15 cellular contexts compared by ENCODE assay signal in genomic region chr13:30738946-30739528, GRCh38. TPM values are rescaled to one million over a fixed set of nuclear protein-coding genes. Genes with fewer than 3 reads are reported as not detected.
DNase-seq lines count a peak whose midpoint lies in the region; ATAC-seq, FAIRE-seq and TF ChIP-seq lines count a peak whose summit lies in the region.
"Had no signal": no experiment of that assay in that cellular context is flagged by ENCODE, and none has a peak within 500 bp of the region (broad histone marks: within the 10 kb centered on the region; RNA-seq: fewer than 3 reads in every experiment).

No MANE protein-coding gene starts in this region.

- H3K4me1 Mint-ChIP-seq in activated CD4-positive, alpha-beta memory T cell treated with anti-CD3 and anti-CD28 coated beads, Interleukin-2, amount 10 ng/mL, durations not matched to agents 7 days and 5 days = peaks cover 79% of the 10 kb centered on the region
- peaks cover 75% of the 10 kb centered on the region for H3K4me1 Mint-ChIP-seq in activated CD4-positive, alpha-beta memory T cell treated with anti-CD3 and anti-CD28 coated beads for 36 hours (ENCODE audit: low read depth)
- peaks cover 74 to 94% (median 88%) of the 10 kb centered on the region in 3 donors for H3K4me1 Mint-ChIP-seq in CD8-positive, alpha-beta memory T cell
- peaks cover 78% of the 10 kb centered on the region for H3K4me1 Mint-ChIP-seq in central memory CD8-positive, alpha-beta T cell

- H3F3A ChIP-seq in neural cell (ENCODE audit: insufficient read depth, low read length, poor library complexity, severe bottlenecking) = no peaks in the 10 kb centered on the region

- no peak overlapping the region for H3K27ac ChIP-seq in CD8-positive, alpha-beta memory T cell (ENCODE audit: low read depth, low read length)
- H3K27ac ChIP-seq in neural cell (ENCODE audit: low read length) (no peak overlapping the region), pancreas (no peak overlapping the region), thyroid gland (no peak overlapping the region)
- H3K27ac ChIP-seq: SJSA1, VCaP had no signal

- 86 to 92% methylated on average over 7 of the region's 7 CpGs for WGBS in pancreas, 2 donors
- WGBS in thyroid gland, 2 donors = 84 to 90% methylated on average over 7 of the region's 7 CpGs

- no peak overlapping the region for H2AFZ ChIP-seq in neural cell (ENCODE audit: low read depth, low read length)

- no peak for DNase-seq in activated CD4-positive, alpha-beta memory T cell treated with anti-CD3 and anti-CD28 coated beads, Interleukin-2, amount 10 ng/mL, durations not matched to agents 7 days and 5 days
- DNase-seq in activated CD4-positive, alpha-beta memory T cell treated with anti-CD3 and anti-CD28 coated beads for 36 hours = no peak
- no peak for DNase-seq in CD8-positive, alpha-beta memory T cell
- no peak for DNase-seq in central memory CD8-positive, alpha-beta T cell (ENCODE audit: low spot score in 2 of 2)
- no peak for DNase-seq in pancreas
- no peak for DNase-seq in thyroid gland
- DNase-seq: DMS153; nephron progenitor cell; stimulated activated naive B cell treated with anti-CD40 and anti-IgM and Interleukin-4, amounts not matched to agents 10 μg/mL and 1 μg/mL and 100 μg/mL, for 72 hours had no signal

- TF ChIP-seq CTCF in neural cell (IDR thresholded peaks at IDR 0.05; ENCODE audit: poor library complexity, severe bottlenecking) = no peak
- TF ChIP-seq CTCF in pancreas (IDR thresholded peaks at IDR 0.05) = no peak
- TF ChIP-seq CTCF in thyroid gland (IDR thresholded peaks at IDR 0.05) = no peak

- H3K4me3 Mint-ChIP-seq in activated CD4-positive, alpha-beta memory T cell treated with anti-CD3 and anti-CD28 coated beads, Interleukin-2, amount 10 ng/mL, durations not matched to agents 7 days and 5 days = peak overlapping the region; percentile 98
- no peak overlapping the region for H3K4me3 Mint-ChIP-seq in activated CD4-positive, alpha-beta memory T cell treated with anti-CD3 and anti-CD28 coated beads for 36 hours
- H3K4me3 Mint-ChIP-seq in CD8-positive, alpha-beta memory T cell = peak overlapping the region; percentile 80 to 100 (median 95)
- H3K4me3 Mint-ChIP-seq in central memory CD8-positive, alpha-beta T cell = peak overlapping the region; percentile 87
- H3K4me3 Mint-ChIP-seq: nephron progenitor cell had no signal

- no peaks in the 10 kb centered on the region for H3K27me3 Mint-ChIP-seq in activated CD4-positive, alpha-beta memory T cell treated with anti-CD3 and anti-CD28 coated beads, Interleukin-2, amount 10 ng/mL, durations not matched to agents 7 days and 5 days
- H3K27me3 Mint-ChIP-seq in activated CD4-positive, alpha-beta memory T cell treated with anti-CD3 and anti-CD28 coated beads for 36 hours = peaks cover 2% of the 10 kb centered on the region
- peaks cover 0 to 1% of the 10 kb centered on the region in 2 donors for H3K27me3 Mint-ChIP-seq in CD8-positive, alpha-beta memory T cell
- H3K27me3 Mint-ChIP-seq in central memory CD8-positive, alpha-beta T cell = no peaks in the 10 kb centered on the region
- H3K27me3 Mint-ChIP-seq: stimulated activated naive B cell treated with anti-CD40 and anti-IgM and Interleukin-4, amounts not matched to agents 10 μg/mL and 1 μg/mL and 100 μg/mL, for 72 hours had no signal

- intact Hi-C loops in activated CD4-positive, alpha-beta memory T cell treated with anti-CD3 and anti-CD28 coated beads for 36 hours (cut with micrococcal nuclease) = no loop called here
- intact Hi-C loops in pancreas (cut with DNase I) = no loop called here
- intact Hi-C loops in thyroid gland (cut with DNase I) = no loop called here

- H3K27me3 ChIP-seq in CD8-positive, alpha-beta memory T cell (ENCODE audit: insufficient read depth, low read length, poor library complexity, severe bottlenecking) = no peaks in the 10 kb centered on the region
- H3K27me3 ChIP-seq in neural cell (ENCODE audit: insufficient read depth, low read depth, low read length) (no peaks in the 10 kb centered on the region), pancreas (no peaks in the 10 kb centered on the region), thyroid gland (no peaks in the 10 kb centered on the region)
- H3K27me3 ChIP-seq: SJSA1 had no signal

- no peaks in the 10 kb centered on the region for H4K20me1 ChIP-seq in neural cell (ENCODE audit: insufficient read depth)

- H3K9ac ChIP-seq in neural cell (ENCODE audit: low read length) = no peak overlapping the region

- H3K27ac Mint-ChIP-seq in activated CD4-positive, alpha-beta memory T cell treated with anti-CD3 and anti-CD28 coated beads, Interleukin-2, amount 10 ng/mL, durations not matched to agents 7 days and 5 days = peak overlapping the region; percentile 97
- H3K27ac Mint-ChIP-seq in activated CD4-positive, alpha-beta memory T cell treated with anti-CD3 and anti-CD28 coated beads for 36 hours = no peak overlapping the region
- peak overlapping the region; percentile 57 to 99 (median 94) for H3K27ac Mint-ChIP-seq in CD8-positive, alpha-beta memory T cell
- peak overlapping the region; percentile 78 for H3K27ac Mint-ChIP-seq in central memory CD8-positive, alpha-beta T cell (ENCODE audit: low read depth)
- H3K27ac Mint-ChIP-seq: nephron progenitor cell had no signal

- no peaks in the 10 kb centered on the region for H3K9me3 ChIP-seq in CD8-positive, alpha-beta memory T cell (ENCODE audit: low read length)
- H3K9me3 ChIP-seq in neural cell (ENCODE audit: low read length) (no peaks in the 10 kb centered on the region), pancreas (no peaks in the 10 kb centered on the region), thyroid gland (no peaks in the 10 kb centered on the region)
- H3K9me3 ChIP-seq: SJSA1 had no signal

- TF ChIP-seq RAD21 in neural cell (conservative IDR thresholded peaks at IDR 0.05) = no peak

- POLR2A ChIA-PET in activated CD4-positive, alpha-beta memory T cell treated with anti-CD3 and anti-CD28 coated beads, Interleukin-2, amount 10 ng/mL, durations not matched to agents 7 days and 5 days (lab: Charles Lee) = interaction anchor here (1.1 to 4.6 kb wide), 10 partner anchors 14 to 432 kb away, joined by 4 to 65 read pairs (median 5); partner anchors contain the start of genes HMGB1, KATNAL1 and USPL1
- POLR2A ChIA-PET in activated CD4-positive, alpha-beta memory T cell treated with anti-CD3 and anti-CD28 coated beads for 36 hours (lab: Charles Lee) = interaction anchor here (1.4 to 2.0 kb wide), 4 partner anchors 36 to 121 kb away, joined by 3 to 11 read pairs (median 8); partner anchors contain the start of gene USPL1
- POLR2A ChIA-PET in CD8-positive, alpha-beta memory T cell (lab: Charles Lee) = no interaction called here

- H3K36me3 ChIP-seq in CD8-positive, alpha-beta memory T cell (ENCODE audit: insufficient read depth, low read length) = no peaks in the 10 kb centered on the region
- H3K36me3 ChIP-seq in neural cell (ENCODE audit: insufficient read depth, low read length) (no peaks in the 10 kb centered on the region), pancreas (no peaks in the 10 kb centered on the region), thyroid gland (no peaks in the 10 kb centered on the region)
- H3K36me3 ChIP-seq: SJSA1 had no signal

- no peaks in the 10 kb centered on the region for H3K9me3 Mint-ChIP-seq in activated CD4-positive, alpha-beta memory T cell treated with anti-CD3 and anti-CD28 coated beads, Interleukin-2, amount 10 ng/mL, durations not matched to agents 7 days and 5 days
- no peaks in the 10 kb centered on the region for H3K9me3 Mint-ChIP-seq in activated CD4-positive, alpha-beta memory T cell treated with anti-CD3 and anti-CD28 coated beads for 36 hours
- no peaks in the 10 kb centered on the region for H3K9me3 Mint-ChIP-seq in CD8-positive, alpha-beta memory T cell
- H3K9me3 Mint-ChIP-seq in central memory CD8-positive, alpha-beta T cell = no peaks in the 10 kb centered on the region
- H3K9me3 Mint-ChIP-seq: nephron progenitor cell; stimulated activated naive B cell treated with anti-CD40 and anti-IgM and Interleukin-4, amounts not matched to agents 10 μg/mL and 1 μg/mL and 100 μg/mL, for 72 hours had no signal

- no peaks in the 10 kb centered on the region for H3K79me2 ChIP-seq in neural cell (replicated peaks; ENCODE audit: insufficient read depth, low read length)

- H3K4me3 ChIP-seq in CD8-positive, alpha-beta memory T cell (ENCODE audit: low read length) = no peak overlapping the region
- no peak overlapping the region for H3K4me3 ChIP-seq in neural cell (ENCODE audit: low read length)
- H3K4me3 ChIP-seq in pancreas = no peak overlapping the region
- H3K4me3 ChIP-seq in thyroid gland (replicated peaks in 1 of 3) = no peak overlapping the region
- H3K4me3 ChIP-seq: SJSA1 had no signal

- no peak overlapping the region for H3K4me2 ChIP-seq in neural cell (ENCODE audit: low read length)

- no peaks in the 10 kb centered on the region for H3K9me2 ChIP-seq in neural cell (ENCODE audit: insufficient read depth, low read length)

- FAIRE-seq in pancreas (lab: Jason Lieb, UNC) = no peak

- no peak for TF ChIP-seq POLR2A in thyroid gland (IDR thresholded peaks at IDR 0.05)

- ATAC-seq in central memory CD8-positive, alpha-beta T cell (replicated peaks; ENCODE audit: extremely low read depth, poor library complexity, severe bottlenecking) = no peak
- ATAC-seq in pancreas = no peak
- ATAC-seq in HG03045 (IDR thresholded peaks at IDR 0.05; ENCODE audit: unreplicated experiment) = no peak
- ATAC-seq: left lobe of liver; sciatic nerve; stimulated activated naive B cell treated with anti-CD40 and anti-IgM and Interleukin-4, amounts not matched to agents 10 μg/mL and 1 μg/mL and 100 μg/mL, for 72 hours had no signal

- H3K4me1 ChIP-seq in CD8-positive, alpha-beta memory T cell (ENCODE audit: insufficient read depth, low read length) = peaks cover 80% of the 10 kb centered on the region
- H3K4me1 ChIP-seq in pancreas (no peaks in the 10 kb centered on the region), thyroid gland (peaks cover 0 to 9% of the 10 kb centered on the region in 2 donors)

- CTCF ChIA-PET in activated CD4-positive, alpha-beta memory T cell treated with anti-CD3 and anti-CD28 coated beads, Interleukin-2, amount 10 ng/mL, durations not matched to agents 7 days and 5 days (lab: Charles Lee) = interaction anchor here (0.6 to 1.2 kb wide), 6 partner anchors 20 to 607 kb away, joined by 3 to 4 read pairs (median 4); partner anchors contain the start of gene KATNAL1
- CTCF ChIA-PET in activated CD4-positive, alpha-beta memory T cell treated with anti-CD3 and anti-CD28 coated beads for 36 hours (lab: Charles Lee) = interaction anchor here (1.1 to 1.8 kb wide), 5 partner anchors 31 to 306 kb away, joined by 3 to 10 read pairs (median 6); no protein-coding TSS in a partner anchor
- CTCF ChIA-PET in CD8-positive, alpha-beta memory T cell (lab: Charles Lee) = interaction anchor here (0.7 to 1.3 kb wide), 5 partner anchors 12 to 64 kb away, joined by 3 to 4 read pairs (median 3); no protein-coding TSS in a partner anchor

- no peak for TF ChIP-seq EP300 in neural cell (conservative IDR thresholded peaks at IDR 0.05; ENCODE audit: poor library complexity, severe bottlenecking)

- H3K36me3 Mint-ChIP-seq in activated CD4-positive, alpha-beta memory T cell treated with anti-CD3 and anti-CD28 coated beads, Interleukin-2, amount 10 ng/mL, durations not matched to agents 7 days and 5 days (ENCODE audit: low read depth) = peaks cover 53% of the 10 kb centered on the region
- H3K36me3 Mint-ChIP-seq in activated CD4-positive, alpha-beta memory T cell treated with anti-CD3 and anti-CD28 coated beads for 36 hours = peaks cover 3% of the 10 kb centered on the region
- H3K36me3 Mint-ChIP-seq in CD8-positive, alpha-beta memory T cell = peaks cover 0 to 24% (median 12%) of the 10 kb centered on the region in 3 donors
- peaks cover 5% of the 10 kb centered on the region for H3K36me3 Mint-ChIP-seq in central memory CD8-positive, alpha-beta T cell (ENCODE audit: insufficient read depth)

RNA-seq across cellular contexts. Expression of gene ALOX5AP, which starts 3.7 kb away (rescaled TPM):
- total RNA-seq in activated CD4-positive, alpha-beta memory T cell treated with anti-CD3 and anti-CD28 coated beads, Interleukin-2, amount 10 ng/mL, durations not matched to agents 7 days and 5 days = 100 to 1,000 TPM; 230 to 238 TPM
- total RNA-seq in activated CD4-positive, alpha-beta memory T cell treated with anti-CD3 and anti-CD28 coated beads for 36 hours = 10 to 100 TPM; 31.8 to 33.8 TPM
- 10 to 100 TPM; 19.1 to 21.7 TPM for total RNA-seq in CD8-positive, alpha-beta memory T cell
- 335 TPM for polyA plus RNA-seq in CD8-positive, alpha-beta memory T cell
- polyA plus RNA-seq in neural cell = not detected in 2 replicates
- polyA minus RNA-seq in neural cell = not detected in 2 replicates
- total RNA-seq in pancreas = 10 to 100 TPM in 2 of 6 donors, 1 to 10 TPM in 4; 1.3 to 33.2 (median 6.0) TPM
- 1 to 10 TPM; 1.4 to 3.6 TPM for polyA plus RNA-seq in pancreas
- total RNA-seq in thyroid gland = 10 to 100 TPM in 1 of 4 donors, 1 to 10 TPM in 3; 3.6 to 13.4 (median 6.1) TPM

Comparison
In these comparisons a context has a peak if more than half of its experiments do, and no peak if none do; other contexts are left out.
1. RNA of gene ALOX5AP, which starts 3.7 kb away (total RNA-seq): 230 to 238 TPM in activated CD4-positive, alpha-beta memory T cell treated with anti-CD3 and anti-CD28 coated beads, Interleukin-2, amount 10 ng/mL, durations not matched to agents 7 days and 5 days; 31.8 to 33.8 TPM in activated CD4-positive, alpha-beta memory T cell treated with anti-CD3 and anti-CD28 coated beads for 36 hours, 19.1 to 21.7 TPM in CD8-positive, alpha-beta memory T cell, 1.3 to 33.2 TPM in pancreas and 3.6 to 13.4 TPM in thyroid gland; every median in the first group is over 4 times any median in the second.